ENCODE assay signal across 1 cellular context in genomic region chr16:8866118-8866883, GRCh38.
TF ChIP-seq lines count a peak whose summit lies in the region.

No MANE protein-coding gene starts in this region.

TF ChIP-seq in HepG2, 621 proteins besides CTCF, POLR2A, EP300 and RAD21 (continued from another document and continues in another):
- TF ChIP-seq UBTF (CRISPR knock-in tag; IDR thresholded peaks at IDR 0.05) (peak; percentile 78), IKZF5 (CRISPR knock-in tag; IDR thresholded peaks at IDR 0.05) (peak; percentile 80; the same call in 1 of the 2 replicates), ZMAT3 (CRISPR knock-in tag; conservative IDR thresholded peaks at IDR 0.05) (peak; percentile 76), GATAD1 (CRISPR knock-in tag; IDR thresholded peaks at IDR 0.05) (peak; percentile 58; the same call in 1 of the 2 replicates), ZNF292 (CRISPR knock-in tag; IDR thresholded peaks at IDR 0.05; ENCODE audit: borderline replicate concordance, low read depth) (peak; percentile 92), HNF4A (CRISPR knock-in tag; IDR thresholded peaks at IDR 0.05) (peak; percentile 57), GATAD2A (CRISPR knock-in tag; IDR thresholded peaks at IDR 0.05) (peak; percentile 79), ZNF713 (CRISPR knock-in tag; IDR thresholded peaks at IDR 0.05) (no peak), ZNF552 (CRISPR knock-in tag; IDR thresholded peaks at IDR 0.05; ENCODE audit: borderline replicate concordance) (no peak), ZNF382 (CRISPR knock-in tag; IDR thresholded peaks at IDR 0.05; ENCODE audit: borderline replicate concordance) (no peak), E2F5 (CRISPR knock-in tag; conservative IDR thresholded peaks at IDR 0.05) (no peak), ZNF274 (CRISPR knock-in tag; IDR thresholded peaks at IDR 0.05) (0 out of 2 replicates have a peak, but pooled peaks have one; percentile 54), ZBTB3 (CRISPR knock-in tag; IDR thresholded peaks at IDR 0.05; ENCODE audit: borderline replicate concordance, low read depth) (peak; percentile 58; the same call in 1 of the 2 replicates), ZSCAN29 (CRISPR knock-in tag; conservative IDR thresholded peaks at IDR 0.05) (no peak), GATA4 (IDR thresholded peaks at IDR 0.05; ENCODE audit: borderline replicate concordance, low read depth) (0 out of 2 replicates have a peak, but pooled peaks have one; percentile 34), RXRB (CRISPR knock-in tag; IDR thresholded peaks at IDR 0.05; ENCODE audit: borderline replicate concordance) (peak; percentile 62), MATR3 (CRISPR knock-in tag; IDR thresholded peaks at IDR 0.05) (no peak), ARNT2 (CRISPR knock-in tag; IDR thresholded peaks at IDR 0.05; ENCODE audit: low read depth) (peak; percentile 92), RARA (CRISPR knock-in tag; IDR thresholded peaks at IDR 0.05) (peak; percentile 69), BCLAF1 (IDR thresholded peaks at IDR 0.05) (no peak), RCOR2 (CRISPR knock-in tag; IDR thresholded peaks at IDR 0.05) (0 out of 2 replicates have a peak, but pooled peaks have one; percentile 50), PHF21A (CRISPR knock-in tag; IDR thresholded peaks at IDR 0.05) (peak; percentile 58), CREBL2 (CRISPR knock-in tag; IDR thresholded peaks at IDR 0.05; ENCODE audit: borderline replicate concordance) (0 out of 2 replicates have a peak, but pooled peaks have one; percentile 26), MIXL1 (CRISPR knock-in tag; IDR thresholded peaks at IDR 0.05) (peak; percentile 34; the same call in 1 of the 2 replicates), ZNF646 (CRISPR knock-in tag; IDR thresholded peaks at IDR 0.05) (no peak), ZNF513 (CRISPR knock-in tag; conservative IDR thresholded peaks at IDR 0.05) (no peak), KLF9 (CRISPR knock-in tag; IDR thresholded peaks at IDR 0.05; ENCODE audit: low read depth) (peak; percentile 90; the same call in 1 of the 2 replicates), DNMT3B (CRISPR knock-in tag; conservative IDR thresholded peaks at IDR 0.05) (peak; percentile 95), HDAC2 (CRISPR knock-in tag; IDR thresholded peaks at IDR 0.05) (peak; percentile 74), PPARG (CRISPR knock-in tag; conservative IDR thresholded peaks at IDR 0.05) (0 out of 2 replicates have a peak, but pooled peaks have one; percentile 22), HMG20B (CRISPR knock-in tag; conservative IDR thresholded peaks at IDR 0.05) (0 out of 2 replicates have a peak, but pooled peaks have one; percentile 34), CAMTA2 (CRISPR knock-in tag; IDR thresholded peaks at IDR 0.05; ENCODE audit: borderline replicate concordance) (no peak), FOXC1 (CRISPR knock-in tag; IDR thresholded peaks at IDR 0.05; ENCODE audit: borderline replicate concordance) (no peak; the same call in 1 of the 2 replicates), JUND (CRISPR knock-in tag; IDR thresholded peaks at IDR 0.05) (no peak), CREB3 (CRISPR knock-in tag; IDR thresholded peaks at IDR 0.05) (no peak), ARID5B (CRISPR knock-in tag; IDR thresholded peaks at IDR 0.05) (peak; percentile 79), ZNF589 (CRISPR knock-in tag; conservative IDR thresholded peaks at IDR 0.05) (no peak), ZNF143 (CRISPR knock-in tag; IDR thresholded peaks at IDR 0.05) (no peak), XRCC5 (optimal IDR thresholded peaks at IDR 0.05; ENCODE audit: low read length) (peak; percentile 79), BORCS8-MEF2B (CRISPR knock-in tag; IDR thresholded peaks at IDR 0.05) (peak; percentile 72), MTA1 (CRISPR knock-in tag; IDR thresholded peaks at IDR 0.05; ENCODE audit: borderline replicate concordance) (peak; percentile 91; the same call in 1 of the 2 replicates), SMYD3 (CRISPR knock-in tag; IDR thresholded peaks at IDR 0.05) (no peak), HOXD1 (CRISPR knock-in tag; IDR thresholded peaks at IDR 0.05) (no peak; the same call in 1 of the 2 replicates), ZNF672 (CRISPR knock-in tag; IDR thresholded peaks at IDR 0.05) (no peak)
